ENCODE assay signal across 34 cellular contexts in genomic region chr1:112589766-112590165, GRCh38.
"Had no signal": no experiment of that assay in that cellular context is flagged by ENCODE, and none has a peak within 500 bp of the region (broad histone marks: within the 10 kb centered on the region; RNA-seq: fewer than 3 reads in every experiment).

No MANE protein-coding gene starts in this region.

- H3K27ac Mint-ChIP-seq: activated B cell treated with CpG ODN at 0.5 μM for 24 hours; activated CD4-positive, alpha-beta memory T cell treated with anti-CD3 and anti-CD28 coated beads for 36 hours; activated naive CD4-positive, alpha-beta T cell treated with anti-CD3 and anti-CD28 coated beads, Interleukin-2, amount 10 ng/mL, durations not matched to agents 7 days and 5 days; activated naive CD8-positive, alpha-beta T cell; activated naive CD8-positive, alpha-beta T cell treated with anti-CD3 and anti-CD28 coated beads, Interleukin-2, amount 50 U/mL, for 24 hours; brain had no signal

- H3K4me3 ChIP-seq: PC-9 had no signal

- H3K4me3 Mint-ChIP-seq: activated B cell treated with CpG ODN at 0.5 μM for 24 hours; activated CD4-positive, alpha-beta memory T cell treated with anti-CD3 and anti-CD28 coated beads for 36 hours; activated naive CD4-positive, alpha-beta T cell treated with anti-CD3 and anti-CD28 coated beads, Interleukin-2, amount 10 ng/mL, durations not matched to agents 7 days and 5 days; activated naive CD8-positive, alpha-beta T cell; activated naive CD8-positive, alpha-beta T cell treated with anti-CD3 and anti-CD28 coated beads, Interleukin-2, amount 50 U/mL, for 24 hours; activated T-cell treated with anti-CD3 and anti-CD28 coated beads, Interleukin-2, amount 50 U/mL, for 4 hours; brain had no signal

- H3K4me1 Mint-ChIP-seq: activated B cell treated with CpG ODN at 0.5 μM for 24 hours; activated naive CD4-positive, alpha-beta T cell treated with anti-CD3 and anti-CD28 coated beads, Interleukin-2, amount 10 ng/mL, durations not matched to agents 7 days and 5 days; activated naive CD8-positive, alpha-beta T cell treated with anti-CD3 and anti-CD28 coated beads, Interleukin-2, amount 50 U/mL, for 24 hours; brain had no signal

- ATAC-seq: activated naive CD8-positive, alpha-beta T cell treated with anti-CD3 and anti-CD28 coated beads, Interleukin-2, amount 50 U/mL, for 24 hours; activated T-cell treated with anti-CD3 and anti-CD28 coated beads, Interleukin-2, amount 50 U/mL, for 4 hours; Right ventricle myocardium inferior had no signal

- H3K9me3 Mint-ChIP-seq: activated CD4-positive, alpha-beta memory T cell treated with anti-CD3 and anti-CD28 coated beads for 36 hours; activated naive CD4-positive, alpha-beta T cell treated with anti-CD3 and anti-CD28 coated beads, Interleukin-2, amount 10 ng/mL, durations not matched to agents 7 days and 5 days had no signal

- DNase-seq: activated B cell treated with CpG ODN at 0.5 μM for 24 hours; activated CD4-positive, alpha-beta memory T cell treated with anti-CD3 and anti-CD28 coated beads for 36 hours; activated CD4-positive, alpha-beta T cell treated with anti-CD3 and anti-CD28 coated beads for 4 hours; activated CD4-positive, alpha-beta T cell treated with anti-CD3 and anti-CD28 coated beads, Interleukin-2, amount 50 U/mL, for 1 hour; activated CD4-positive, CD25-positive, alpha-beta regulatory T cell treated with anti-CD3 and anti-CD28 coated beads, Interleukin-2, amount 50 U/mL, for 72 hours; activated CD8-positive, alpha-beta memory T cell treated with anti-CD3 and anti-CD28 coated beads, Interleukin-2, amount 50 U/mL, for 4 hours; activated effector memory CD4-positive, alpha-beta T cell treated with Interleukin-2 at 50 U/mL for 16 hours; activated naive CD4-positive, alpha-beta T cell treated with anti-CD3 and anti-CD28 coated beads, Interleukin-2, amount 10 ng/mL, durations not matched to agents 7 days and 5 days; activated naive CD8-positive, alpha-beta T cell treated with anti-CD3 and anti-CD28 coated beads, Interleukin-2, amount 50 U/mL, for 24 hours; activated T-cell treated with anti-CD3 and anti-CD28 coated beads for 4 hours; activated T-cell treated with anti-CD3 and anti-CD28 coated beads, Interleukin-2, amount 50 U/mL, for 4 hours; anterior cingulate cortex; caudate nucleus; MM.1S; NCI-H1092 treated with DMSO at 0.1 percent for 48 hours; NCI-H1417; NCI-H146; NCI-H187; NCI-H2029 treated with DMSO at 0.1 percent for 48 hours; NCI-H2107; NCI-H2171; NCI-H510A; NCI-H526; NCI-H748 treated with DMSO at 0.1 percent for 48 hours; NK-92 treated with Interleukin-12 subunit alpha and Interleukin-12 subunit beta, amount 100 ng/mL, for 24 hours; PC-9; SIG-M5; SW 1271; T-helper 1 cell; T-helper 2 cell; T-helper 9 cell had no signal

- H3K27me3 Mint-ChIP-seq: activated B cell treated with CpG ODN at 0.5 μM for 24 hours; activated CD4-positive, alpha-beta memory T cell treated with anti-CD3 and anti-CD28 coated beads for 36 hours; activated naive CD4-positive, alpha-beta T cell treated with anti-CD3 and anti-CD28 coated beads, Interleukin-2, amount 10 ng/mL, durations not matched to agents 7 days and 5 days; activated naive CD8-positive, alpha-beta T cell; activated naive CD8-positive, alpha-beta T cell treated with anti-CD3 and anti-CD28 coated beads, Interleukin-2, amount 50 U/mL, for 24 hours had no signal
